Comparison of ENCODE assay signal across 19 cellular contexts in genomic region chr15:35440265-35440664, GRCh38.
"Had no signal": no experiment of that assay in that cellular context is flagged by ENCODE, and none has a peak within 500 bp of the region (broad histone marks: within the 10 kb centered on the region; RNA-seq: fewer than 3 reads in every experiment).

No MANE protein-coding gene starts in this region.

- H3K27me3 ChIP-seq: foreskin keratinocyte, stomach, upper lobe of left lung had no signal

- DNase-seq: activated CD4-positive, alpha-beta T cell treated with anti-CD3 and anti-CD28 coated beads, Interleukin-2, amount 10 ng/mL, durations not matched to agents 24 days and 14 days; activated CD4-positive, CD25-positive, alpha-beta regulatory T cell; activated CD8-positive, alpha-beta T cell treated with anti-CD3 and anti-CD28 coated beads, Interleukin-2, amount 10 ng/mL, durations not matched to agents 7 days and 5 days; activated naive CD4-positive, alpha-beta T cell treated with anti-CD3 and anti-CD28 coated beads for 36 hours; activated T-cell treated with anti-CD3 and anti-CD28 coated beads, Interleukin-2, amount 50 U/mL, for 24 hours; aorta; dermis blood vessel endothelial cell; effector memory CD4-positive, alpha-beta T cell; foreskin keratinocyte; glutamatergic neuron; hippocampal formation; lower lobe of right lung; nephron progenitor cell; occipital lobe; retina; stimulated activated CD4-positive, alpha-beta T cell treated with anti-CD3 and anti-CD28 coated beads, Interleukin-2, amount 100 ng/mL, for 24 hours; stomach; T-cell; upper lobe of left lung had no signal

- H3K4me1 ChIP-seq: foreskin keratinocyte, lower lobe of right lung, stomach, upper lobe of left lung had no signal

- H3K9me3 ChIP-seq: lower lobe of right lung, upper lobe of left lung had no signal

- H3K27ac ChIP-seq: foreskin keratinocyte, lower lobe of right lung, stomach, upper lobe of left lung had no signal

- H3K36me3 ChIP-seq: lower lobe of right lung, upper lobe of left lung had no signal

- H3K4me3 ChIP-seq: lower lobe of right lung, stomach, upper lobe of left lung had no signal
